In the genomic region with DNA sequence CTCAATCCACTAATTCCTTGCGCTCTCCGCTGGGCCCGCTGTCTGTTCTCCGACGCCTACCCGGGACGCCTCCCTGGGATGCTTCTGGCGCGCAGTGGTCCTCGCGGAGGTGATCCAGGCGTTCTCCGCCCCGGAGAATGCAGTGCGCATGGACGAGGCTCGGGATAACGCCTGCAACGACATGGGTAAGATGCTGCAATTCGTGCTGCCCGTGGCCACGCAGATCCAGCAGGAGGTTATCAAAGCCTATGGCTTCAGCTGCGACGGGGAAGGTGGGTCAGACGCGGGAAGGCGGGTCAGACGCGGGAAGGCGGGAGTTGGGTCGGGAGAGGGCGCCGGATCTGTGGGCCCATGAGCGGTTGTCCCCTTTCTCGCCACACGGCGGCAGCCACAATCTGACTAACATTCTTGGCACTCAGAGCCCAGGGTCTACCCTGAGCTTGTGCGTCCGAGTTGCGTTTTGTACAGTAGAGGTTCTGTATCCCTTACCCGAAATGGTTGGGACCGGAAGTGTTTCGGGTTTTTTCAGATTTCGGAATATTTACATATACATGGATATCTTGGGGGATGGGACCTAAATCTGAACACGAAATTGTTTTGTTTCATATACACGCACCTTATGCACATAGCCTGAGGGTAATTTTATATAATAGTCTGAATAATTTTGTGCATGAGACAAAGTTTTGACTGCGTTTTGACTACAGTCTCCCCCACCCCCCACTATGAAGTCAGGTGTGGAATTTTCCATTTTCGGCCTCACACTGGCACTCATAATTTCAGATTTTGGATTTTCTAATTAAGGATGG, we compare ENCODE assay signal across 1 cellular context.
A peak's percentile ranks its signal among the peaks of the same experiment; 100 is the strongest.
TF ChIP-seq lines count a peak whose summit lies in the region.

No MANE protein-coding gene starts in this region.

TF ChIP-seq in HepG2, 621 proteins besides CTCF, POLR2A, EP300 and RAD21 (continued from another document):
- TF ChIP-seq, protein P1, sequence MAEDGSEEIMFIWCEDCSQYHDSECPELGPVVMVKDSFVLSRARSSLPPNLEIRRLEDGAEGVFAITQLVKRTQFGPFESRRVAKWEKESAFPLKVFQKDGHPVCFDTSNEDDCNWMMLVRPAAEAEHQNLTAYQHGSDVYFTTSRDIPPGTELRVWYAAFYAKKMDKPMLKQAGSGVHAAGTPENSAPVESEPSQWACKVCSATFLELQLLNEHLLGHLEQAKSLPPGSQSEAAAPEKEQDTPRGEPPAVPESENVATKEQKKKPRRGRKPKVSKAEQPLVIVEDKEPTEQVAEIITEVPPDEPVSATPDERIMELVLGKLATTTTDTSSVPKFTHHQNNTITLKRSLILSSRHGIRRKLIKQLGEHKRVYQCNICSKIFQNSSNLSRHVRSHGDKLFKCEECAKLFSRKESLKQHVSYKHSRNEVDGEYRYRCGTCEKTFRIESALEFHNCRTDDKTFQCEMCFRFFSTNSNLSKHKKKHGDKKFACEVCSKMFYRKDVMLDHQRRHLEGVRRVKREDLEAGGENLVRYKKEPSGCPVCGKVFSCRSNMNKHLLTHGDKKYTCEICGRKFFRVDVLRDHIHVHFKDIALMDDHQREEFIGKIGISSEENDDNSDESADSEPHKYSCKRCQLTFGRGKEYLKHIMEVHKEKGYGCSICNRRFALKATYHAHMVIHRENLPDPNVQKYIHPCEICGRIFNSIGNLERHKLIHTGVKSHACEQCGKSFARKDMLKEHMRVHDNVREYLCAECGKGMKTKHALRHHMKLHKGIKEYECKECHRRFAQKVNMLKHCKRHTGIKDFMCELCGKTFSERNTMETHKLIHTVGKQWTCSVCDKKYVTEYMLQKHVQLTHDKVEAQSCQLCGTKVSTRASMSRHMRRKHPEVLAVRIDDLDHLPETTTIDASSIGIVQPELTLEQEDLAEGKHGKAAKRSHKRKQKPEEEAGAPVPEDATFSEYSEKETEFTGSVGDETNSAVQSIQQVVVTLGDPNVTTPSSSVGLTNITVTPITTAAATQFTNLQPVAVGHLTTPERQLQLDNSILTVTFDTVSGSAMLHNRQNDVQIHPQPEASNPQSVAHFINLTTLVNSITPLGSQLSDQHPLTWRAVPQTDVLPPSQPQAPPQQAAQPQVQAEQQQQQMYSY (CRISPR knock-in tag; IDR thresholded peaks at IDR 0.05) = 0 out of 2 replicates have a peak, but pooled peaks have one; percentile 33
- peak; percentile 88; the same call in 1 of the 2 replicates for TF ChIP-seq ZNF232 (CRISPR knock-in tag; IDR thresholded peaks at IDR 0.05; ENCODE audit: borderline replicate concordance)
- TF ChIP-seq SSRP1 (CRISPR knock-in tag; IDR thresholded peaks at IDR 0.05) = no peak; the same call in none of the 2 replicates
- TF ChIP-seq SRSF4 (IDR thresholded peaks at IDR 0.05; ENCODE audit: low read depth, low read length, poor library complexity, severe bottlenecking) = no peak
- TF ChIP-seq DR1 (CRISPR knock-in tag; IDR thresholded peaks at IDR 0.05) = no peak; the same call in 1 of the 2 replicates
- TF ChIP-seq KAT7 (CRISPR knock-in tag; IDR thresholded peaks at IDR 0.05; ENCODE audit: borderline replicate concordance) = no peak; the same call in 1 of the 2 replicates
- TF ChIP-seq ZNF20 (CRISPR knock-in tag; IDR thresholded peaks at IDR 0.05) = no peak
- TF ChIP-seq, protein P2, sequence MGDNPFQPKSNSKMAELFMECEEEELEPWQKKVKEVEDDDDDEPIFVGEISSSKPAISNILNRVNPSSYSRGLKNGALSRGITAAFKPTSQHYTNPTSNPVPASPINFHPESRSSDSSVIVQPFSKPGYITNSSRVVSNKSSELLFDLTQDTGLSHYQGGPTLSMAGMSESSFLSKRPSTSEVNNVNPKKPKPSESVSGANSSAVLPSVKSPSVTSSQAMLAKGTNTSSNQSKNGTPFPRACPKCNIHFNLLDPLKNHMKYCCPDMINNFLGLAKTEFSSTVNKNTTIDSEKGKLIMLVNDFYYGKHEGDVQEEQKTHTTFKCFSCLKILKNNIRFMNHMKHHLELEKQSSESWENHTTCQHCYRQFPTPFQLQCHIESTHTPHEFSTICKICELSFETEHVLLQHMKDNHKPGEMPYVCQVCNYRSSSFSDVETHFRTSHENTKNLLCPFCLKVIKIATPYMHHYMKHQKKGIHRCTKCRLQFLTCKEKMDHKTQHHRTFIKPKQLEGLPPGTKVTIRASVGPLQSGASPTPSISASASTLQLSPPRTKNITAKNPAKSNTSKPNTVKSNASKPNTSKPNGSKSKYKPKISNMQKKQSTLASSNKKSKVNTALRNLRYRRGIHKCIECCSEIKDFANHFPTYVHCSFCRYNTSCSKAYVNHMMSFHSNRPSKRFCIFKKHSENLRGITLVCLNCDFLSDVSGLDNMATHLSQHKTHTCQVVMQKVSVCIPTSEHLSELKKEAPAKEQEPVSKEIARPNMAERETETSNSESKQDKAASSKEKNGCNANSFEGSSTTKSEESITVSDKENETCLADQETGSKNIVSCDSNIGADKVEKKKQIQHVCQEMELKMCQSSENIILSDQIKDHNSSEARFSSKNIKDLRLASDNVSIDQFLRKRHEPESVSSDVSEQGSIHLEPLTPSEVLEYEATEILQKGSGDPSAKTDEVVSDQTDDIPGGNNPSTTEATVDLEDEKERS (CRISPR knock-in tag; IDR thresholded peaks at IDR 0.05) = peak; percentile 29; the same call in 1 of the 2 replicates
- TF ChIP-seq DNMT1 (CRISPR knock-in tag; IDR thresholded peaks at IDR 0.05) = no peak
- no peak for TF ChIP-seq ZNF354B (CRISPR knock-in tag; IDR thresholded peaks at IDR 0.05)
- TF ChIP-seq SMYD3 (CRISPR knock-in tag; IDR thresholded peaks at IDR 0.05) = no peak
- TF ChIP-seq FOXM1 (CRISPR knock-in tag; IDR thresholded peaks at IDR 0.05) = no peak
- TF ChIP-seq, protein P3, sequence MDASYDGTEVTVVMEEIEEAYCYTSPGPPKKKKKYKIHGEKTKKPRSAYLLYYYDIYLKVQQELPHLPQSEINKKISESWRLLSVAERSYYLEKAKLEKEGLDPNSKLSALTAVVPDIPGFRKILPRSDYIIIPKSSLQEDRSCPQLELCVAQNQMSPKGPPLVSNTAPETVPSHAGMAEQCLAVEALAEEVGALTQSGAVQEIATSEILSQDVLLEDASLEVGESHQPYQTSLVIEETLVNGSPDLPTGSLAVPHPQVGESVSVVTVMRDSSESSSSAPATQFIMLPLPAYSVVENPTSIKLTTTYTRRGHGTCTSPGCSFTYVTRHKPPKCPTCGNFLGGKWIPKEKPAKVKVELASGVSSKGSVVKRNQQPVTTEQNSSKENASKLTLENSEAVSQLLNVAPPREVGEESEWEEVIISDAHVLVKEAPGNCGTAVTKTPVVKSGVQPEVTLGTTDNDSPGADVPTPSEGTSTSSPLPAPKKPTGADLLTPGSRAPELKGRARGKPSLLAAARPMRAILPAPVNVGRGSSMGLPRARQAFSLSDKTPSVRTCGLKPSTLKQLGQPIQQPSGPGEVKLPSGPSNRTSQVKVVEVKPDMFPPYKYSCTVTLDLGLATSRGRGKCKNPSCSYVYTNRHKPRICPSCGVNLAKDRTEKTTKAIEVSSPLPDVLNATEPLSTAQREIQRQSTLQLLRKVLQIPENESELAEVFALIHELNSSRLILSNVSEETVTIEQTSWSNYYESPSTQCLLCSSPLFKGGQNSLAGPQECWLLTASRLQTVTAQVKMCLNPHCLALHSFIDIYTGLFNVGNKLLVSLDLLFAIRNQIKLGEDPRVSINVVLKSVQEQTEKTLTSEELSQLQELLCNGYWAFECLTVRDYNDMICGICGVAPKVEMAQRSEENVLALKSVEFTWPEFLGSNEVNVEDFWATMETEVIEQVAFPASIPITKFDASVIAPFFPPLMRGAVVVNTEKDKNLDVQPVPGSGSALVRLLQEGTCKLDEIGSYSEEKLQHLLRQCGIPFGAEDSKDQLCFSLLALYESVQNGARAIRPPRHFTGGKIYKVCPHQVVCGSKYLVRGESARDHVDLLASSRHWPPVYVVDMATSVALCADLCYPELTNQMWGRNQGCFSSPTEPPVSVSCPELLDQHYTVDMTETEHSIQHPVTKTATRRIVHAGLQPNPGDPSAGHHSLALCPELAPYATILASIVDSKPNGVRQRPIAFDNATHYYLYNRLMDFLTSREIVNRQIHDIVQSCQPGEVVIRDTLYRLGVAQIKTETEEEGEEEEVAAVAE (CRISPR knock-in tag; IDR thresholded peaks at IDR 0.05; ENCODE audit: borderline replicate concordance) = no peak
- TF ChIP-seq, protein P4, sequence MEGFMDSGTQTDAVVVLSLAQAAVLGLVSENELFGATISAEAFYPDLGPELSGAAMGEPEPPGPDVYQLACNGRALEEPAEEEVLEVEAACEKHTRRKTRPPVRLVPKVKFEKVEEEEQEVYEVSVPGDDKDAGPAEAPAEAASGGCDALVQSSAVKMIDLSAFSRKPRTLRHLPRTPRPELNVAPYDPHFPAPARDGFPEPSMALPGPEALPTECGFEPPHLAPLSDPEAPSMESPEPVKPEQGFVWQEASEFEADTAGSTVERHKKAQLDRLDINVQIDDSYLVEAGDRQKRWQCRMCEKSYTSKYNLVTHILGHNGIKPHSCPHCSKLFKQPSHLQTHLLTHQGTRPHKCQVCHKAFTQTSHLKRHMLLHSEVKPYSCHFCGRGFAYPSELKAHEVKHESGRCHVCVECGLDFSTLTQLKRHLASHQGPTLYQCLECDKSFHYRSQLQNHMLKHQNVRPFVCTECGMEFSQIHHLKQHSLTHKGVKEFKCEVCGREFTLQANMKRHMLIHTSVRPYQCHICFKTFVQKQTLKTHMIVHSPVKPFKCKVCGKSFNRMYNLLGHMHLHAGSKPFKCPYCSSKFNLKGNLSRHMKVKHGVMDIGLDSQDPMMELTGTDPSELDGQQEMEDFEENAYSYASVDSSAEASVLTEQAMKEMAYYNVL (CRISPR knock-in tag; IDR thresholded peaks at IDR 0.05; ENCODE audit: borderline replicate concordance) = no peak
- TF ChIP-seq ZNF451 (CRISPR knock-in tag; IDR thresholded peaks at IDR 0.05) = no peak; the same call in 1 of the 2 replicates
- peak; percentile 78 for TF ChIP-seq MYC (CRISPR knock-in tag; IDR thresholded peaks at IDR 0.05; ENCODE audit: borderline replicate concordance)
